8 cellular contexts compared by ENCODE assay signal in genomic region chr3:49104427-49105291, GRCh38. TPM values are rescaled to one million over a fixed set of nuclear protein-coding genes. Genes with fewer than 3 reads are reported as not detected.
DNase-seq lines count a peak whose midpoint lies in the region; ATAC-seq and TF ChIP-seq lines count a peak whose summit lies in the region.

Gene QARS1 (minus strand): TSS chr3:49104757. CDS start chr3:49104733, 24 bp downstream.

- H3K9me3 ChIP-seq in Caco-2 (no peaks in the 10 kb centered on the region), OCI-LY7 (ENCODE audit: low read length) (no peaks in the 10 kb centered on the region)

- peaks cover 7% of the 10 kb centered on the region for H3K4me1 Mint-ChIP-seq in Caco-2 (ENCODE audit: low read depth, unreplicated experiment)
- peaks cover 27% of the 10 kb centered on the region for H3K4me1 Mint-ChIP-seq in endothelial cell (ENCODE audit: unreplicated experiment)

- H3K36me3 ChIP-seq in Caco-2 (ENCODE audit: control insufficient read depth, insufficient read depth, low read length) (peaks cover 7% of the 10 kb centered on the region), OCI-LY7 (ENCODE audit: insufficient read depth, low read length) (peaks cover 61% of the 10 kb centered on the region)

- peak within 1 kb of the TSS; percentile 70 for H3K4me2 ChIP-seq in OCI-LY7 (ENCODE audit: low read length)

- H3K4me3 ChIP-seq in Caco-2 (ENCODE audit: low read depth, low read length) (peak within 1 kb of the TSS; percentile 80), OCI-LY7 (ENCODE audit: low read depth, low read length, poor library complexity, severe bottlenecking) (peak within 1 kb of the TSS; percentile 79)

- no peak for TF ChIP-seq CTCF in Caco-2 (IDR thresholded peaks at IDR 0.05; ENCODE audit: insufficient read depth in 1 of 2, low read depth in 1 of 2, low read length in 1 of 2, severe bottlenecking in 1 of 2, unreplicated experiment in 1 of 2)
- no peak for TF ChIP-seq CTCF in OCI-LY7 (conservative IDR thresholded peaks at IDR 0.05; ENCODE audit: low read length)
- TF ChIP-seq CTCF in endothelial cell (IDR thresholded peaks at IDR 0.05; ENCODE audit: unreplicated experiment) = no peak

- intact Hi-C loops in Caco-2 (cut with micrococcal nuclease; ENCODE audit: unreplicated experiment) (loop anchor here (1.0 kb wide), 2 partner anchors 10 to 16 kb away; partner anchors contain the start of genes QRICH1 and USP19), OCI-LY7 (cut with micrococcal nuclease; ENCODE audit: unreplicated experiment) (loop anchor here (1.0 kb wide), 1 partner anchor 10 kb away; the partner anchor contains the start of gene QRICH1)

- peak within 1 kb of the TSS; percentile 72 for H2AFZ ChIP-seq in OCI-LY7 (ENCODE audit: low read length)

- no peaks in the 10 kb centered on the region; the same call in 1 of the 2 replicates for H3K4me1 ChIP-seq in Caco-2
- H3K4me1 ChIP-seq in OCI-LY7 (ENCODE audit: insufficient read depth, low read length, poor library complexity, severe bottlenecking) = peaks cover 24% of the 10 kb centered on the region

- POLR2A ChIA-PET in Caco-2 (lab: Charles Lee) (interaction anchor here (0.5 to 2.0 kb wide), 8 partner anchors 11 to 146 kb away, joined by 3 to 17 read pairs (median 6); partner anchors contain the start of genes LAMB2, QRICH1, USP19 and WDR6), OCI-LY7 (lab: Charles Lee) (interaction anchor here (0.6 to 2.4 kb wide), 5 partner anchors 11 to 113 kb away, joined by 3 to 14 read pairs (median 3); partner anchors contain the start of genes NDUFAF3, QRICH1, USP19 and WDR6)

- DNase-seq in Caco-2 (peak; percentile 95 to 96), HuH-7 (ENCODE audit: low spot score) (peak; percentile 100), OCI-LY7 (ENCODE audit: low spot score) (peak; percentile 94), endothelial cell (ENCODE audit: low spot score) (peak; percentile 92), midbrain (lab: John Stamatoyannopoulos, UW) (peak; percentile 94)
- DNase-seq in activated CD8-positive, alpha-beta memory T cell treated with anti-CD3 and anti-CD28 coated beads, Interleukin-2, amount 50 U/mL, for 48 hours = peak; percentile 92
- peak; percentile 84 to 87 for DNase-seq in stimulated activated CD8-positive, alpha-beta memory T cell treated with anti-CD3 and anti-CD28 coated beads, Interleukin-15, amount 100 ng/mL, for 48 hours (ENCODE audit: low read depth in 2 of 2)

- no peaks in the 10 kb centered on the region for H3K27me3 Mint-ChIP-seq in Caco-2 (ENCODE audit: insufficient read depth, unreplicated experiment)
- peaks cover 11% of the 10 kb centered on the region for H3K27me3 Mint-ChIP-seq in endothelial cell (ENCODE audit: unreplicated experiment)

- BruUV-seq in Caco-2 (replicated peaks; lab: Mats Ljungman, UMichigan) (no TSS peak), OCI-LY7 (replicated peaks; lab: Mats Ljungman, UMichigan) (TSS peak; percentile 97)

- H3K4me3 Mint-ChIP-seq in Caco-2 (ENCODE audit: unreplicated experiment) (peak within 1 kb of the TSS; percentile 96), endothelial cell (ENCODE audit: unreplicated experiment) (peak within 1 kb of the TSS; percentile 98)

- CTCF ChIA-PET in Caco-2 (lab: Charles Lee) (interaction anchor here (0.6 to 1.4 kb wide), 4 partner anchors 9 to 54 kb away, joined by 3 to 8 read pairs (median 4); no protein-coding TSS in a partner anchor), OCI-LY7 (lab: Charles Lee; ENCODE audit: unreplicated experiment) (interaction anchor here (0.8 kb wide), 1 partner anchor 11 kb away, joined by 3 read pairs; the partner anchor contains the start of gene QRICH1)

- peaks cover 17% of the 10 kb centered on the region for H3K79me2 ChIP-seq in OCI-LY7 (ENCODE audit: insufficient read depth, low read depth, low read length)

- no peaks in the 10 kb centered on the region for H3K27me3 ChIP-seq in Caco-2 (replicated peaks; ENCODE audit: control insufficient read depth, insufficient read depth, low read length)

- H3K9me3 Mint-ChIP-seq in Caco-2 (ENCODE audit: unreplicated experiment) (no peaks in the 10 kb centered on the region), endothelial cell (ENCODE audit: unreplicated experiment) (no peaks in the 10 kb centered on the region)

- H3K27ac Mint-ChIP-seq in Caco-2 (ENCODE audit: unreplicated experiment) (peak within 1 kb of the TSS; percentile 98), endothelial cell (ENCODE audit: unreplicated experiment) (peak within 1 kb of the TSS; percentile 100)

- no peaks in the 10 kb centered on the region for H4K20me1 ChIP-seq in OCI-LY7 (ENCODE audit: insufficient read depth, low read length)

- no peaks in the 10 kb centered on the region for H3K9me2 ChIP-seq in OCI-LY7 (ENCODE audit: insufficient read depth, low read length)

- H3K36me3 Mint-ChIP-seq in Caco-2 (ENCODE audit: insufficient read depth, unreplicated experiment) = peaks cover 62% of the 10 kb centered on the region
- peaks cover 38% of the 10 kb centered on the region for H3K36me3 Mint-ChIP-seq in endothelial cell (ENCODE audit: low read depth, unreplicated experiment)

- H3K27ac ChIP-seq in OCI-LY7 (ENCODE audit: low read depth, low read length, poor library complexity, severe bottlenecking) = peak within 1 kb of the TSS; percentile 76

- ATAC-seq in GM21390 (IDR thresholded peaks at IDR 0.05; ENCODE audit: unreplicated experiment) = peak; percentile 94

RNA-seq across cellular contexts. Expression of gene QARS1, which starts in this region (rescaled TPM):
- total RNA-seq in Caco-2 (2022) (361 and 386 TPM in 2 replicates), OCI-LY7 (2022) (355 and 459 TPM in 2 replicates), endothelial cell (ENCODE audit: unreplicated experiment) (416 TPM)
- total RNA-seq in OCI-LY7 (2014; rRNA removed; shearing (Covaris generic)) = 290 and 310 TPM in 2 replicates

Comparison
In these comparisons a context has a peak if more than half of its experiments do, and no peak if none do; other contexts are left out.
1. Peak in every context shown above with its lines: DNase-seq, ATAC-seq, H3K4me3 ChIP-seq and H3K27ac ChIP-seq.